8 cellular contexts compared by ENCODE assay signal in the genomic region with DNA sequence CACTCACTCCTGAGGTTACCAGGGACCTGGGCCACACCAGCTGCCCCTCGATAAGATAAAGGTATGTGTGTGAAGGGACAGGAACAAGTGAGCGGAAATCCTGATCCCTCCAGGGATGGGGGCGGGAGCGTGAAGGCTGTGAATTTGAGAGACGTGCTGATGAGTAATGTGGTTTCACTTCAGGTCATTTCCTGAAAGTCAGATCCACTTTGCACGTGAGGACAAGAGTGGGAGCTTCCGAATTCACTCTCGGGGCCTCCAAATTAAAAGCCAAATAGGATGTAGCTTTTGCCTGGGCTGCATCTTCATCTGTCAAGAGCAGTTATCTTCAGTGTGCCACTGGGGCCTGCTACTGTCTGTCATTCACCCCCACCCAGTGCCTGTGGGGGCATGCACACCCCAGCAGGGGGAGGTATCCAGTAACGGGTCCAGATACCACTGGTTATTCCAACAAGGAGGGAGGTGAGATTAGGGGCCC.
DNase-seq lines count a peak whose midpoint lies in the region; ATAC-seq and TF ChIP-seq lines count a peak whose summit lies in the region.

No MANE protein-coding gene starts in this region.

- no peaks in the 10 kb centered on the region for H3K9me3 Mint-ChIP-seq in HFFc6

- no peak for ATAC-seq in mucosa of descending colon

- peak overlapping the region; percentile 77 for H3K27ac Mint-ChIP-seq in HFFc6

- no peaks in the 10 kb centered on the region for H3K36me3 Mint-ChIP-seq in HFFc6 (ENCODE audit: low read depth)

- peaks cover 3% of the 10 kb centered on the region for H3K27me3 Mint-ChIP-seq in HFFc6 (ENCODE audit: insufficient read depth)

- H3K4me3 ChIP-seq in AG10803 (ENCODE audit: low read length) (no peak overlapping the region), mucosa of descending colon (no peak overlapping the region), lower leg skin (ENCODE audit: low read depth, poor library complexity, severe bottlenecking) (no peak overlapping the region)

- H3K4me1 ChIP-seq in mucosa of descending colon (ENCODE audit: low read depth) = no peaks in the 10 kb centered on the region

- H3K4me1 Mint-ChIP-seq in HFFc6 (ENCODE audit: low read depth) = peaks cover 34% of the 10 kb centered on the region

- H3K36me3 ChIP-seq in mucosa of descending colon (ENCODE audit: low read depth) = no peaks in the 10 kb centered on the region

- TF ChIP-seq CTCF in AG10803 (conservative IDR thresholded peaks at IDR 0.05; ENCODE audit: low read length) (no peak), HFFc6 (IDR thresholded peaks at IDR 0.05) (peak; percentile 55), mucosa of descending colon (IDR thresholded peaks at IDR 0.05) (no peak), lower leg skin (IDR thresholded peaks at IDR 0.05) (no peak)

- intact Hi-C loops in mucosa of descending colon (cut with DNase I, micrococcal nuclease) (no loop called here), lower leg skin (cut with DNase I; ENCODE audit: low total_unique reads) (no loop called here)

- WGBS in lower leg skin, 2 donors = 39 to 54% methylated on average over 8 to 9 of the region's 9 CpGs

- DNase-seq in AG10803 (ENCODE audit: low read depth) (peak; percentile 52), HFFc6 (peak; percentile 64), left kidney (ENCODE audit: low read depth, low spot score) (peak; percentile 57), mucosa of descending colon (no peak), DMS53 (lab: John Stamatoyannopoulos, UW) (no peak), germinal center (ENCODE audit: low spot score) (no peak), lower leg skin (ENCODE audit: low spot score in 2 of 2) (no peak)
- DNase-seq in activated CD8-positive, alpha-beta memory T cell treated with anti-CD3 and anti-CD28 coated beads, Interleukin-2, amount 50 U/mL, for 24 hours (ENCODE audit: extremely low read depth) = peak; percentile 31

- no peaks in the 10 kb centered on the region for H3K9me3 ChIP-seq in mucosa of descending colon

- TF ChIP-seq POLR2A in lower leg skin (IDR thresholded peaks at IDR 0.05) = no peak

- peak overlapping the region; percentile 78 for H3K4me3 Mint-ChIP-seq in HFFc6

Comparison
In these comparisons a context has a peak if more than half of its experiments do, and no peak if none do; other contexts are left out.
1. DNase-seq: peak in AG10803 (single experiment), HFFc6 (single experiment), activated CD8-positive, alpha-beta memory T cell treated with anti-CD3 and anti-CD28 coated beads, Interleukin-2, amount 50 U/mL, for 24 hours (single experiment) and left kidney (single experiment); none in mucosa of descending colon (0 of 3), DMS53 (single experiment), germinal center (single experiment) and lower leg skin (0 of 2).